In genomic region chr14:69055125-69055524, GRCh38 we compare ENCODE assay signal across 1 cellular context.
TF ChIP-seq lines count a peak whose summit lies in the region.

No MANE protein-coding gene starts in this region.

TF ChIP-seq in IMR-90, 13 proteins besides CTCF, POLR2A, EP300 and RAD21 (continued from another document):
- peak; percentile 81 for TF ChIP-seq MAZ (IDR thresholded peaks at IDR 0.05; ENCODE audit: borderline replicate concordance, low read depth, low read length)
TF ChIP-seq in IMR-90: peak in this region for 7.
